ENCODE assay signal across 18 cellular contexts in the genomic region with DNA sequence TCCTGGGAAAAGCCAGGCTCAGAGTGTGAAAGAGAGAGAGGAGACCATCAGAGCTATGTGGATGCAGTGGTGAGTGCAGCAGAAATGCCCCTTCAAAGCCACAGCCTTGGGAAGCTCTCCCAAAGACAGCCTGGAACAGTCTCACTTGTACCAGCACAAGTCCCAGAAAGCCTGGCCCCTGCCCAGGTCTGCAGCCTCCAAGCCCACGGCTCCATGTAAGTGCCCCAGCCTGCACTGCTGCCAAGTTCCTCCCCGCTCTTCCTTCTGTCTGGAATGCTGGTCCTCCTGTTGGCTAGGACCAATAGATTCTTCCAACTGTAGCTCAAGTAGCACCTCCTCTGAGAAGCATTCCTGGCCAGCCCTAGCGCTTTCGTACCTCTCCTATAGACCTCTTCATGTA.
A peak's percentile ranks its signal among the peaks of the same experiment; 100 is the strongest.
DNase-seq lines count a peak whose midpoint lies in the region; TF ChIP-seq lines count a peak whose summit lies in the region.
"Had no signal": no experiment of that assay in that cellular context is flagged by ENCODE, and none has a peak within 500 bp of the region (broad histone marks: within the 10 kb centered on the region; RNA-seq: fewer than 3 reads in every experiment).

No MANE protein-coding gene starts in this region.

- no peak overlapping the region for H3K4me3 Mint-ChIP-seq in nephron
- H3K4me3 Mint-ChIP-seq in activated naive CD8-positive, alpha-beta T cell treated with anti-CD3 and anti-CD28 coated beads for 36 hours = no peak overlapping the region
- H3K4me3 Mint-ChIP-seq: CD8-positive, alpha-beta memory T cell; HFFc6 had no signal

- H3K27ac Mint-ChIP-seq in nephron = peak overlapping the region in 2 of 3 experiments; percentile 79 to 86
- H3K27ac Mint-ChIP-seq in activated naive CD8-positive, alpha-beta T cell treated with anti-CD3 and anti-CD28 coated beads for 36 hours = no peak overlapping the region
- H3K27ac Mint-ChIP-seq: CD8-positive, alpha-beta memory T cell; HFFc6 had no signal

- peak; percentile 11 for DNase-seq in DMS53 (lab: John Stamatoyannopoulos, UW)
- DNase-seq in DMS53 treated with DMSO at 0.1 percent for 48 hours (lab: John Stamatoyannopoulos, UW; ENCODE audit: unreplicated experiment) = no peak
- DNase-seq in NCI-H2029 (lab: John Stamatoyannopoulos, UW) = peak; percentile 88
- peak; percentile 55 for DNase-seq in coronary artery (ENCODE audit: low spot score)
- no peak for DNase-seq in NCI-H128 (lab: John Stamatoyannopoulos, UW; ENCODE audit: unreplicated experiment)
- DNase-seq in activated naive CD8-positive, alpha-beta T cell treated with anti-CD3 and anti-CD28 coated beads for 36 hours = no peak
- DNase-seq in UCSD-AML1 (lab: John Stamatoyannopoulos, UW; ENCODE audit: unreplicated experiment) = no peak
- DNase-seq: AML-193; CD8-positive, alpha-beta memory T cell; DMS79; GDM1; GOT3; HCEC 1CT; HFFc6 had no signal

- peaks cover under 1% of the 10 kb centered on the region for H3K9me3 Mint-ChIP-seq in nephron
- no peaks in the 10 kb centered on the region for H3K9me3 Mint-ChIP-seq in activated naive CD8-positive, alpha-beta T cell treated with anti-CD3 and anti-CD28 coated beads for 36 hours
- H3K9me3 Mint-ChIP-seq: HFFc6 had no signal

- H3K36me3 Mint-ChIP-seq in nephron (ENCODE audit: low read depth) = no peaks in the 10 kb centered on the region
- H3K36me3 Mint-ChIP-seq in activated naive CD8-positive, alpha-beta T cell treated with anti-CD3 and anti-CD28 coated beads for 36 hours = no peaks in the 10 kb centered on the region
- H3K36me3 Mint-ChIP-seq: CD8-positive, alpha-beta memory T cell had no signal

- H3K27ac ChIP-seq in coronary artery = no peak overlapping the region
- H3K27ac ChIP-seq: 22Rv1, BLaER1, HL-60 had no signal

- H3K4me1 Mint-ChIP-seq in nephron = peaks cover 44% of the 10 kb centered on the region
- no peaks in the 10 kb centered on the region for H3K4me1 Mint-ChIP-seq in activated naive CD8-positive, alpha-beta T cell treated with anti-CD3 and anti-CD28 coated beads for 36 hours
- H3K4me1 Mint-ChIP-seq: CD8-positive, alpha-beta memory T cell had no signal

- no peak overlapping the region for H3K4me3 ChIP-seq in coronary artery
- H3K4me3 ChIP-seq: BLaER1 had no signal

- peaks cover 29% of the 10 kb centered on the region for H3K27me3 Mint-ChIP-seq in nephron (ENCODE audit: low read depth)
- H3K27me3 Mint-ChIP-seq in activated naive CD8-positive, alpha-beta T cell treated with anti-CD3 and anti-CD28 coated beads for 36 hours = peaks cover 19% of the 10 kb centered on the region

- TF ChIP-seq CTCF in coronary artery (IDR thresholded peaks at IDR 0.05) (no peak), nephron (IDR thresholded peaks at IDR 0.05; ENCODE audit: unreplicated experiment in 3 of 3) (no peak)

Comparison
In these comparisons a context has a peak if more than half of its experiments do, and no peak if none do; other contexts are left out.
1. DNase-seq: peak in DMS53 (single experiment), NCI-H2029 (single experiment) and coronary artery (single experiment); none in DMS53 treated with DMSO at 0.1 percent for 48 hours (single experiment), NCI-H128 (single experiment), activated naive CD8-positive, alpha-beta T cell treated with anti-CD3 and anti-CD28 coated beads for 36 hours (single experiment) and UCSD-AML1 (single experiment).